ENCODE assay signal across 1 cellular context in genomic region chr15:68191555-68191954, GRCh38.
TF ChIP-seq lines count a peak whose summit lies in the region.

No MANE protein-coding gene starts in this region.

TF ChIP-seq in H1, 55 proteins besides CTCF, POLR2A, EP300 and RAD21:
- TF ChIP-seq TEAD4 (IDR thresholded peaks at IDR 0.05; ENCODE audit: low read depth, low read length) (peak; percentile 93), BCL11A (IDR thresholded peaks at IDR 0.05; ENCODE audit: low read depth in 2 of 2, low read length in 2 of 2) (no peak)
